Comparison of ENCODE assay signal across 17 cellular contexts in genomic region chr1:111538343-111539035, GRCh38. TPM values are rescaled to one million over a fixed set of nuclear protein-coding genes. Genes with fewer than 3 reads are reported as not detected.
DNase-seq lines count a peak whose midpoint lies in the region; ATAC-seq, FAIRE-seq and TF ChIP-seq lines count a peak whose summit lies in the region.
"Had no signal": no experiment of that assay in that cellular context is flagged by ENCODE, and none has a peak within 500 bp of the region (broad histone marks: within the 10 kb centered on the region; RNA-seq: fewer than 3 reads in every experiment).

No MANE protein-coding gene starts in this region.

- H3K4me1 ChIP-seq in breast epithelium (no peaks in the 10 kb centered on the region), upper lobe of left lung (no peaks in the 10 kb centered on the region), tibial nerve (peaks cover 0 to 34% (median 6%) of the 10 kb centered on the region in 4 donors), pancreas (no peaks in the 10 kb centered on the region)
- H3K4me1 ChIP-seq: SJCRH30 had no signal

- H3K36me3 ChIP-seq in breast epithelium (no peaks in the 10 kb centered on the region), upper lobe of left lung (no peaks in the 10 kb centered on the region), tibial nerve (no peaks in the 10 kb centered on the region), pancreas (no peaks in the 10 kb centered on the region)
- H3K36me3 ChIP-seq: SJCRH30 had no signal

- H3K36me3 Mint-ChIP-seq in MCF 10A (ENCODE audit: insufficient read depth, unreplicated experiment) (no peaks in the 10 kb centered on the region), WTC11 (no peaks in the 10 kb centered on the region)
- H3K36me3 Mint-ChIP-seq: activated naive CD4-positive, alpha-beta T cell treated with anti-CD3 and anti-CD28 coated beads, Interleukin-2, amount 10 ng/mL, durations not matched to agents 7 days and 5 days had no signal

- no TSS peak for BruUV-seq in MCF 10A (replicated peaks; lab: Mats Ljungman, UMichigan)

- WGBS in upper lobe of left lung, 2 donors = 74 to 85% methylated on average over 6 of the region's 6 CpGs
- WGBS in tibial nerve, 2 donors = 44 to 46% methylated on average over 6 of the region's 6 CpGs
- 76 to 80% methylated on average over 6 of the region's 6 CpGs for WGBS in pancreas, 2 donors

- H3K4me3 ChIP-seq in breast epithelium (no peak overlapping the region), upper lobe of left lung (no peak overlapping the region), tibial nerve (no peak overlapping the region), pancreas (no peak overlapping the region)
- H3K4me3 ChIP-seq: SJCRH30 had no signal

- TF ChIP-seq CTCF in MCF 10A (IDR thresholded peaks at IDR 0.05; ENCODE audit: unreplicated experiment) (no peak), breast epithelium (IDR thresholded peaks at IDR 0.05) (no peak), WTC11 (IDR thresholded peaks at IDR 0.05) (no peak), upper lobe of left lung (IDR thresholded peaks at IDR 0.05) (no peak), tibial nerve (IDR thresholded peaks at IDR 0.05) (no peak), pancreas (IDR thresholded peaks at IDR 0.05) (no peak)

- FAIRE-seq in urothelium cell line (lab: Jason Lieb, UNC) (no peak), pancreas (lab: Jason Lieb, UNC) (no peak)

- TF ChIP-seq POLR2A in breast epithelium (IDR thresholded peaks at IDR 0.05) = no peak
- TF ChIP-seq POLR2A in upper lobe of left lung (IDR thresholded peaks at IDR 0.05) = no peak
- no peak for TF ChIP-seq POLR2A in tibial nerve (IDR thresholded peaks at IDR 0.05)

- H3K9me3 Mint-ChIP-seq in MCF 10A (ENCODE audit: unreplicated experiment) (no peaks in the 10 kb centered on the region), WTC11 (peaks cover 11% of the 10 kb centered on the region; the same call in 1 of the 2 replicates)
- H3K9me3 Mint-ChIP-seq: activated naive CD4-positive, alpha-beta T cell treated with anti-CD3 and anti-CD28 coated beads, Interleukin-2, amount 10 ng/mL, durations not matched to agents 7 days and 5 days had no signal

- H3K27ac ChIP-seq in breast epithelium (no peak overlapping the region), upper lobe of left lung (no peak overlapping the region), tibial nerve (peak overlapping the region in 1 of 4 donors; percentile 14), pancreas (no peak overlapping the region)
- H3K27ac ChIP-seq: SJCRH30 had no signal

- TF ChIP-seq EP300 in upper lobe of left lung (IDR thresholded peaks at IDR 0.05) = no peak
- TF ChIP-seq EP300 in tibial nerve (IDR thresholded peaks at IDR 0.05) = no peak

- H3K27me3 Mint-ChIP-seq in MCF 10A (ENCODE audit: insufficient read depth, unreplicated experiment) (no peaks in the 10 kb centered on the region), WTC11 (ENCODE audit: low read depth) (peaks cover 19% of the 10 kb centered on the region)

- H3K9me3 ChIP-seq in breast epithelium (no peaks in the 10 kb centered on the region), upper lobe of left lung (no peaks in the 10 kb centered on the region), tibial nerve (no peaks in the 10 kb centered on the region), pancreas (no peaks in the 10 kb centered on the region)
- H3K9me3 ChIP-seq: SJCRH30 had no signal

- H3K4me3 Mint-ChIP-seq in MCF 10A (ENCODE audit: unreplicated experiment) (no peak overlapping the region), WTC11 (no peak overlapping the region)
- H3K4me3 Mint-ChIP-seq: activated naive CD4-positive, alpha-beta T cell treated with anti-CD3 and anti-CD28 coated beads, Interleukin-2, amount 10 ng/mL, durations not matched to agents 7 days and 5 days; B cell; naive thymus-derived CD4-positive, alpha-beta T cell had no signal

- DNase-seq in MCF 10A (ENCODE audit: unreplicated experiment) (peak; percentile 74), breast epithelium (ENCODE audit: low spot score in 2 of 2) (no peak), WTC11 (ENCODE audit: low spot score) (no peak), iPS DF 19.7 (ENCODE audit: low read depth, low spot score) (peak; percentile 60), urothelium cell line (ENCODE audit: low spot score) (peak; percentile 79), upper lobe of left lung (no peak), tibial nerve (ENCODE audit: low spot score in 2 of 2) (no peak), pancreas (no peak)
- DNase-seq: activated CD4-positive, alpha-beta T cell treated with anti-CD3 and anti-CD28 coated beads for 48 hours; activated naive CD4-positive, alpha-beta T cell treated with anti-CD3 and anti-CD28 coated beads, Interleukin-2, amount 10 ng/mL, durations not matched to agents 7 days and 5 days; GDM1; GOT3; MM.1S; NCI-H526; SJCRH30 had no signal

- H3K4me1 Mint-ChIP-seq in MCF 10A (ENCODE audit: insufficient read depth, unreplicated experiment) (peaks cover 19% of the 10 kb centered on the region), WTC11 (peaks cover 23% of the 10 kb centered on the region)
- H3K4me1 Mint-ChIP-seq: B cell had no signal

- no peak overlapping the region for H3K27ac Mint-ChIP-seq in MCF 10A (ENCODE audit: low read depth, unreplicated experiment)
- H3K27ac Mint-ChIP-seq in WTC11 = peak overlapping the region; percentile 16; the same call in 1 of the 2 replicates
- H3K27ac Mint-ChIP-seq: activated naive CD4-positive, alpha-beta T cell treated with anti-CD3 and anti-CD28 coated beads, Interleukin-2, amount 10 ng/mL, durations not matched to agents 7 days and 5 days; B cell; naive thymus-derived CD4-positive, alpha-beta T cell had no signal

- CTCF ChIA-PET in MCF 10A (lab: Yijun Ruan, JAX) (interaction anchor here (0.9 kb wide), 1 partner anchor 22 kb away, joined by 3 read pairs; no protein-coding TSS in a partner anchor), WTC11 (lab: Charles Lee) (interaction anchor here (3.7 kb wide), 1 partner anchor 31 kb away, joined by 18 read pairs; no protein-coding TSS in a partner anchor)

- POLR2A ChIA-PET in MCF 10A (lab: Yijun Ruan, JAX) = no interaction called here
- POLR2A ChIA-PET in WTC11 (lab: Charles Lee) = no interaction called here

- intact Hi-C loops in MCF 10A (cut with micrococcal nuclease) = loop anchor here (5.0 kb wide), 1 partner anchor 34 kb away; no protein-coding TSS in a partner anchor
- intact Hi-C loops in breast epithelium (cut with DNase I; ENCODE audit: low total_unique reads) = loop anchor here (2.0 to 5.0 kb wide), 2 partner anchors 60 to 784 kb away; no protein-coding TSS in a partner anchor
- intact Hi-C loops in pancreas (cut with DNase I) = no loop called here

- H3K27me3 ChIP-seq in breast epithelium (no peaks in the 10 kb centered on the region), upper lobe of left lung (no peaks in the 10 kb centered on the region), tibial nerve (no peaks in the 10 kb centered on the region), pancreas (no peaks in the 10 kb centered on the region)

- peak; percentile 47 for ATAC-seq in WTC11
- ATAC-seq in upper lobe of left lung (ENCODE audit: low FRiP score in 2 of 2) = no peak
- no peak for ATAC-seq in pancreas
- ATAC-seq: naive thymus-derived CD4-positive, alpha-beta T cell had no signal

TF ChIP-seq in WTC11, 78 proteins besides CTCF, POLR2A, EP300 and RAD21 (continues in another document):
- TF ChIP-seq CDX4 (CRISPR knock-in tag; IDR thresholded peaks at IDR 0.05; ENCODE audit: borderline replicate concordance) (no peak), RORB (CRISPR knock-in tag; IDR thresholded peaks at IDR 0.05) (no peak), ELF4 (CRISPR knock-in tag; IDR thresholded peaks at IDR 0.05; ENCODE audit: low read depth) (no peak), ATF1 (CRISPR knock-in tag; IDR thresholded peaks at IDR 0.05) (no peak)
- TF ChIP-seq, protein P1, sequence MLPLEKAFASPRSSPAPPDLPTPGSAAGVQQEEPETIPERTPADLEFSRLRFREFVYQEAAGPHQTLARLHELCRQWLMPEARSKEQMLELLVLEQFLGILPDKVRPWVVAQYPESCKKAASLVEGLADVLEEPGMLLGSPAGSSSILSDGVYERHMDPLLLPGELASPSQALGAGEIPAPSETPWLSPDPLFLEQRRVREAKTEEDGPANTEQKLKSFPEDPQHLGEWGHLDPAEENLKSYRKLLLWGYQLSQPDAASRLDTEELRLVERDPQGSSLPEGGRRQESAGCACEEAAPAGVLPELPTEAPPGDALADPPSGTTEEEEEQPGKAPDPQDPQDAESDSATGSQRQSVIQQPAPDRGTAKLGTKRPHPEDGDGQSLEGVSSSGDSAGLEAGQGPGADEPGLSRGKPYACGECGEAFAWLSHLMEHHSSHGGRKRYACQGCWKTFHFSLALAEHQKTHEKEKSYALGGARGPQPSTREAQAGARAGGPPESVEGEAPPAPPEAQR (CRISPR knock-in tag; IDR thresholded peaks at IDR 0.05) = no peak

RNA-seq across cellular contexts. Expression of gene ADORA3, which starts 35.1 kb away (rescaled TPM):
- total RNA-seq in MCF 10A (2022) (not detected in 2 replicates), breast epithelium (10 to 100 TPM in 2 of 3 donors, 1 to 10 TPM in 1; 9.5 to 13.8 (median 13.2) TPM), WTC11 (2021) (0.15 to 0.25 TPM in 2 of 3 replicates, not detected in the other), upper lobe of left lung (10 to 100 TPM in 1 of 6 donors, 1 to 10 TPM in 5; 2.1 to 10.0 (median 7.3) TPM), tibial nerve (10 to 100 TPM in 2 of 4 donors, 1 to 10 TPM in 2; 5.3 to 17.5 (median 9.9) TPM), pancreas (1 to 10 TPM in 3 of 6 donors, under 1 TPM in 3; 0.32 to 7.3 (median 1.1) TPM)
- 1 to 10 TPM; 1.1 to 1.2 TPM for polyA plus RNA-seq in pancreas
- total RNA-seq: SJCRH30 had no signal
- polyA plus RNA-seq: naive thymus-derived CD4-positive, alpha-beta T cell had no signal

RNA-seq across cellular contexts. Expression of gene TMIGD3, which starts 35.1 kb away (rescaled TPM):
- total RNA-seq in MCF 10A (2022) = not detected in 2 replicates
- total RNA-seq in breast epithelium = 10 to 100 TPM in 1 of 3 donors, 1 to 10 TPM in 2; 5.9 to 14.6 (median 10.0) TPM
- total RNA-seq in WTC11 (2021) = not detected in 3 replicates
- total RNA-seq in upper lobe of left lung = 10 to 100 TPM in 1 of 6 donors, 1 to 10 TPM in 5; 2.0 to 36.7 (median 4.6) TPM
- total RNA-seq in tibial nerve = 1 to 10 TPM in 2 of 4 donors, under 1 TPM in 2; 0.59 to 9.6 (median 2.3) TPM
- 1 to 10 TPM in 2 of 6 donors, under 1 TPM in 2, not detected in 2; 0.25 to 3.7 (median 1.2) TPM for total RNA-seq in pancreas
- 1 to 10 TPM in 1 of 2 donors, under 1 TPM in 1; 0.42 to 1.7 TPM for polyA plus RNA-seq in pancreas
- total RNA-seq: B cell, SJCRH30 had no signal
- polyA plus RNA-seq: naive thymus-derived CD4-positive, alpha-beta T cell had no signal

Comparison
In these comparisons a context has a peak if more than half of its experiments do, and no peak if none do; other contexts are left out.
1. DNase-seq: peak in MCF 10A (single experiment), iPS DF 19.7 (single experiment) and urothelium cell line (single experiment); none in breast epithelium (0 of 2), WTC11 (single experiment), upper lobe of left lung (0 of 2), tibial nerve (0 of 2) and pancreas (0 of 6).
2. intact Hi-C loops: an anchor here in MCF 10A (5.0 kb wide) and breast epithelium (2.0 to 5.0 kb wide); none called in pancreas.